1 cellular context compared by ENCODE assay signal in the genomic region with DNA sequence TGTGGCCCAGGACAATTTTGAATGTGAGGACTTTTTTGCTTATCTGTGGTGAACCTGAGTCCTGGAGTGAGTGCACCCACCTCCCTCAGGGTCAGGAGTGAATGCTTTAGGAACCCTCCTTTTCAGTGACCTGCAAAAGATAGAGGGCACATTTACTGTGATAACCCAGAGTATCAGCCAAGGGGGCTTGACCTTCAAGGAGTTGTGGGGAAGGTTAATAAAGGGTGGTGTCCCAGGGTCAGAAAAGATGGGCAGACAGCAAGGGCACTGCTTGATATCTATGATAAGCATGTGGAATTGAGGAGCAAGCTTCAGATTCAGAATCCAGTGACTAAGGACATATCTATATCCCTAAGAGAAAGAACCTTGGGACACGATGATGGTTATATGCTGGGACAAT.
TF ChIP-seq lines count a peak whose summit lies in the region.

No MANE protein-coding gene starts in this region.

TF ChIP-seq in IMR-90, 13 proteins besides CTCF, POLR2A, EP300 and RAD21 (continued from another document):
- TF ChIP-seq, protein P1, sequence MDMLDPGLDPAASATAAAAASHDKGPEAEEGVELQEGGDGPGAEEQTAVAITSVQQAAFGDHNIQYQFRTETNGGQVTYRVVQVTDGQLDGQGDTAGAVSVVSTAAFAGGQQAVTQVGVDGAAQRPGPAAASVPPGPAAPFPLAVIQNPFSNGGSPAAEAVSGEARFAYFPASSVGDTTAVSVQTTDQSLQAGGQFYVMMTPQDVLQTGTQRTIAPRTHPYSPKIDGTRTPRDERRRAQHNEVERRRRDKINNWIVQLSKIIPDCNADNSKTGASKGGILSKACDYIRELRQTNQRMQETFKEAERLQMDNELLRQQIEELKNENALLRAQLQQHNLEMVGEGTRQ (IDR thresholded peaks at IDR 0.05; ENCODE audit: low read depth, low read length) = no peak
- TF ChIP-seq NFE2L2 (IDR thresholded peaks at IDR 0.05; ENCODE audit: low read depth, low read length) = no peak
- no peak for TF ChIP-seq RFX5 (IDR thresholded peaks at IDR 0.05; ENCODE audit: low read depth, low read length)
- TF ChIP-seq CHD1 (IDR thresholded peaks at IDR 0.05; ENCODE audit: low read depth, low read length) = no peak
- no peak for TF ChIP-seq MAZ (IDR thresholded peaks at IDR 0.05; ENCODE audit: borderline replicate concordance, low read depth, low read length)
- no peak for TF ChIP-seq MAFK (IDR thresholded peaks at IDR 0.05; ENCODE audit: low read depth, low read length)
- no peak for TF ChIP-seq ELK1 (IDR thresholded peaks at IDR 0.05; ENCODE audit: borderline replicate concordance, low read depth, low read length)
- no peak for TF ChIP-seq CEBPB (IDR thresholded peaks at IDR 0.05; ENCODE audit: low read depth, low read length)
- no peak for TF ChIP-seq FOS (IDR thresholded peaks at IDR 0.05; ENCODE audit: low read depth, low read length)
- no peak for TF ChIP-seq BHLHE40 (IDR thresholded peaks at IDR 0.05; ENCODE audit: low read depth, low read length)
